18 cellular contexts compared by ENCODE assay signal in the genomic region with DNA sequence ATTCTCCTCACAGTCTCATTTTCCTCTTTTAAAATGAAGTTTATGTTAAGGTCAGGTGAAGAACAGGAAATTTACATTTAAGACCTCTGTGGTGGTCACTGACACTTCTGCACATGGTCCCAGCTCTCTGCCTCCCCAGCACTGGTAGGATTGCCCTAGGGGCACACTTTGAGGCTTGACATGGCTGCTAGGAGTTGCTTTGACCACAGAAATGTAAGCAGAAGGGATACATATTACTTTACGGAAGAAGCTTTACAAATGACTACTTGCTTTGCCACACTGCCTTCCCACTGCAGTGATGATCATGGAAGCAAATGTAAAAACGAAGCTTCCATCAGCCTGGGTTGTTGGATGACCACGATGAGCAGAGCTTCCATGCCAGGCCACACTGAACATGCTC.
"Had no signal": no experiment of that assay in that cellular context is flagged by ENCODE, and none has a peak within 500 bp of the region (broad histone marks: within the 10 kb centered on the region; RNA-seq: fewer than 3 reads in every experiment).

No MANE protein-coding gene starts in this region.

- H3K27ac ChIP-seq: epithelial cell of prostate, esophagus muscularis mucosa, foreskin keratinocyte, neutrophil, suprapubic skin, thyroid gland, upper lobe of left lung, vagina had no signal

- H3K4me3 ChIP-seq: esophagus muscularis mucosa, lung, mucosa of descending colon, suprapubic skin, thyroid gland, upper lobe of left lung, vagina had no signal

- H3K4me1 ChIP-seq: esophagus muscularis mucosa, foreskin keratinocyte, suprapubic skin, upper lobe of left lung, vagina had no signal

- H3K9me3 ChIP-seq: esophagus muscularis mucosa, mucosa of descending colon, neutrophil, suprapubic skin, thyroid gland, upper lobe of left lung, vagina had no signal

- H3K36me3 ChIP-seq: esophagus muscularis mucosa, neutrophil, suprapubic skin, thyroid gland, upper lobe of left lung, vagina had no signal

- H3K27me3 ChIP-seq: esophagus muscularis mucosa, foreskin keratinocyte, suprapubic skin, thyroid gland, upper lobe of left lung, vagina had no signal

- ATAC-seq: effector memory CD8-positive, alpha-beta T cell; foreskin keratinocyte; left colon; left ventricle myocardium superior; mucosa of descending colon; naive thymus-derived CD8-positive, alpha-beta T cell; sciatic nerve had no signal

- DNase-seq: effector memory CD8-positive, alpha-beta T cell; foreskin keratinocyte; left colon; left ventricle myocardium superior; mucosa of descending colon; naive thymus-derived CD8-positive, alpha-beta T cell; posterior cingulate gyrus; stimulated activated CD4-positive, alpha-beta T cell treated with anti-CD3 and anti-CD28 coated beads, Interleukin-2, amount 100 ng/mL, for 24 hours; stimulated activated naive CD4-positive, alpha-beta T cell treated with Interleukin-2 at 50 U/mL for 16 hours; thyroid gland; upper lobe of left lung had no signal
